Comparison of ENCODE assay signal across 23 cellular contexts in the genomic region with DNA sequence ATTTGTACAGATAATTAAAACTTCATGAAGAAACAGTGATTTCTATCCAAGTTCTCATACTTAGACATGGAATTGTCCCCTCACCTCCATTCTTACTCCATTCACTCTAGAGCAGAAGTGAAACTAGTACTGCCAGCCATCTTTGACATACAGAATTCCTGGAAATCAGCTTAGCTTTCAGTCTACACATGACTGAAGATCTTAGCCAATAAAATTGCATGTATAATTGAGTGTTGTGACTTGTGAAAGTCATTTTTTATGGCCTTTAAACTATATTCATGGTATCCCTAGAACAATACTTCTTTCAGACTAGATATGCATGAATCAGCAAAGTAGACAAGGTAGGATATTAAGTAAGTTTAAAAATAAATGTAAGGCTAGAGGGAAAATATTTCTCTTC.
"Had no signal": no experiment of that assay in that cellular context is flagged by ENCODE, and none has a peak within 500 bp of the region (broad histone marks: within the 10 kb centered on the region; RNA-seq: fewer than 3 reads in every experiment).

No MANE protein-coding gene starts in this region.

- H3K4me1 ChIP-seq: left lung, lower lobe of right lung, right atrium auricular region, right lobe of liver, tibial nerve, upper lobe of left lung, vagina had no signal

- FAIRE-seq: keratinocyte had no signal

- H3K27me3 ChIP-seq: left lung, ovary, right atrium auricular region, right lobe of liver, tibial nerve, upper lobe of left lung, vagina had no signal

- ATAC-seq: left colon; left lung; lower lobe of right lung; natural killer cell treated with Interleukin-12 subunit alpha and Interleukin-12 subunit beta and Interleukin-15 and Interleukin-18, amount 100 ng/mL, for 72 hours; right lobe of liver; stimulated activated memory B cell treated with anti-CD40 and anti-IgM and Interleukin-4, amounts not matched to agents 10 μg/mL and 1 μg/mL and 100 μg/mL, for 72 hours; stimulated activated naive CD8-positive, alpha-beta T cell treated with anti-CD3 and anti-CD28 coated beads, Interleukin-15, amount 100 ng/mL, for 72 hours had no signal

- H3K4me3 ChIP-seq: left lung, lower lobe of right lung, ovary, right atrium auricular region, right lobe of liver, smooth muscle cell, tibial nerve, upper lobe of left lung, vagina had no signal

- H3K9me3 ChIP-seq: lower lobe of right lung, ovary, right atrium auricular region, right lobe of liver, tibial nerve, upper lobe of left lung, vagina had no signal

- H3K27ac ChIP-seq: left lung, lower lobe of right lung, ovary, right atrium auricular region, right lobe of liver, tibial nerve, upper lobe of left lung, vagina had no signal

- H3K4me2 ChIP-seq: smooth muscle cell had no signal

- DNase-seq: kidney glomerular epithelial cell; left colon; lower lobe of right lung; mesendoderm; naive B cell; ovary; right lobe of liver; stimulated activated CD4-positive, alpha-beta T cell treated with anti-CD3 and anti-CD28 coated beads, Interleukin-1b, Interleukin-23, amount 100 ng/mL, for 48 hours; stimulated activated CD4-positive, alpha-beta T cell treated with anti-CD3 and anti-CD28 coated beads, Interleukin-2, amount 100 ng/mL, for 48 hours; stimulated activated CD4-positive, alpha-beta T cell treated with anti-CD3 and anti-CD28 coated beads, Interleukin-4, amount 100 ng/mL, for 4 hours; stimulated activated CD8-positive, alpha-beta memory T cell treated with anti-CD3 and anti-CD28 coated beads, Interleukin-4, amount 100 ng/mL, for 48 hours; stimulated activated naive CD4-positive, alpha-beta T cell treated with Interleukin-2 at 50 U/mL for 16 hours; stimulated activated naive CD8-positive, alpha-beta T cell treated with anti-CD3 and anti-CD28 coated beads, Interleukin-15, amount 100 ng/mL, for 72 hours; substantia nigra had no signal

- H3K36me3 ChIP-seq: left lung, lower lobe of right lung, ovary, right atrium auricular region, right lobe of liver, tibial nerve, upper lobe of left lung, vagina had no signal
